Comparison of ENCODE assay signal across 15 cellular contexts in the genomic region with DNA sequence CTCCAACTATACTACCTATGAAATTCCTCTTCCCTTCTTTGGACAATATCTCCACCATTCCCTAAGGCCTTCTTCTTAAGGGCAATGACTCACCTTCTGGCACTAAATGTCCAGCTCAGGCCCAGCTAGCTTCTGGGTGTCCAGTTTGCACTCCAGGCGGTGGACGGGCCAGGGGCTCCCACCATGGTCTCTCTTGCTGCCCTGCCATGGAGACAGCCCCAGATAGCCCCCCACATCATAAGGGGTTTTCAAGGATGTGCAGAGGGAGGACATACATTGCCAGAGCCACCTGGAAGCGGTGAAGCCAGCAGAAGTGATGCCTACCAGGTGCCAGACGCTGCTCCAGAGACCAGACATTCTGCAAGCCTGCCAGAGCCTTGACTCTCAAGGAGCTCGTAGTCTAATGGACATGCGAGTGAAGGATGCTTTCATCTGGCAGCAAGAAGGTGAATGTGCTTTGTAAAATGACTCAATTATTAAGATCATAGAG. TPM values are rescaled to one million over a fixed set of nuclear protein-coding genes. Genes with fewer than 3 reads are reported as not detected.
A peak's percentile ranks its signal among the peaks of the same experiment; 100 is the strongest.
DNase-seq lines count a peak whose midpoint lies in the region; ATAC-seq, FAIRE-seq and TF ChIP-seq lines count a peak whose summit lies in the region.
"Had no signal": no experiment of that assay in that cellular context is flagged by ENCODE, and none has a peak within 500 bp of the region (broad histone marks: within the 10 kb centered on the region; RNA-seq: fewer than 3 reads in every experiment).

No MANE protein-coding gene starts in this region.

- no peak for TF ChIP-seq POLR2A in IMR-90 (IDR thresholded peaks at IDR 0.05; ENCODE audit: low read depth, low read length)

- no peak; the same call in 1 of the 2 replicates for ATAC-seq in IMR-90 (ENCODE audit: low read depth)
- peak; percentile 44 to 56 (median 47) for ATAC-seq in pancreas
- ATAC-seq: natural killer cell, WTC11 had no signal

- H2AFZ ChIP-seq in IMR-90 (replicated peaks; ENCODE audit: low read length, poor library complexity) = peak overlapping the region; percentile 69

- peaks cover 26% of the 10 kb centered on the region; the same call in 1 of the 2 replicates for H3K9me1 ChIP-seq in IMR-90 (ENCODE audit: insufficient read depth, low read length)

- peak overlapping the region; percentile 67 for H3K4ac ChIP-seq in IMR-90 (ENCODE audit: low read depth, low read length)

- peak overlapping the region; percentile 79; the same call in 1 of the 2 replicates for H2AK5ac ChIP-seq in IMR-90 (ENCODE audit: low read depth, low read length)

- DNase-seq in AG04450 (ENCODE audit: low read depth, low spot score) (no peak), IMR-90 (peak; percentile 51), epithelial cell of prostate (ENCODE audit: low read depth, low spot score) (no peak), pancreas (peak in 4 of 6 donors; percentile 27 to 48 (median 38)), epidermal melanocyte (ENCODE audit: insufficient read length, low spot score) (no peak), NCI-H510A (lab: John Stamatoyannopoulos, UW) (no peak), NCI-H2171 treated with DMSO at 0.1 percent for 48 hours (lab: John Stamatoyannopoulos, UW) (no peak), hepatic stellate cell (ENCODE audit: low spot score) (no peak)
- DNase-seq: CD8-positive, alpha-beta memory T cell; natural killer cell; NCI-H1436 treated with DMSO at 0.1 percent for 48 hours; stimulated activated CD4-positive, alpha-beta T cell treated with anti-CD3 and anti-CD28 coated beads, Interleukin-4, amount 100 ng/mL, for 1 hour; testis had no signal

- no peak overlapping the region for H3K9ac ChIP-seq in IMR-90 (ENCODE audit: low read depth, low read length)

- H3K4me2 ChIP-seq in IMR-90 (ENCODE audit: low read depth, low read length) = no peak overlapping the region

- POLR2A ChIA-PET in AG04450 (lab: Yijun Ruan, JAX) = no interaction called here
- POLR2A ChIA-PET in IMR-90 (lab: Charles Lee; ENCODE audit: unreplicated experiment) = no interaction called here

- H3K18ac ChIP-seq in IMR-90 (ENCODE audit: low read depth, low read length) = no peak overlapping the region

- peak overlapping the region; percentile 8; the same call in 1 of the 2 replicates for H4K91ac ChIP-seq in IMR-90 (ENCODE audit: insufficient read depth, low read depth, low read length)

- CTCF ChIA-PET in AG04450 (lab: Charles Lee) (no interaction called here), IMR-90 (lab: Yijun Ruan, JAX) (no interaction called here)

- H4K5ac ChIP-seq in IMR-90 (ENCODE audit: low read depth, low read length) = no peak overlapping the region

- H3K36me3 ChIP-seq in IMR-90 (ENCODE audit: control insufficient read depth, insufficient read depth, low read length) = no peaks in the 10 kb centered on the region
- H3K36me3 ChIP-seq in pancreas = no peaks in the 10 kb centered on the region

- H3K14ac ChIP-seq in IMR-90 (replicated peaks; ENCODE audit: low read depth, low read length) = peak overlapping the region; percentile 63; the same call in 1 of the 2 replicates

- peak overlapping the region; percentile 61 for H2BK20ac ChIP-seq in IMR-90 (ENCODE audit: low read depth, low read length)

- no CpG with 5 or more reads among the region's 6 CpGs for WGBS in IMR-90 (ENCODE audit: extremely low coverage in 2 of 2, insufficient read length in 1 of 2), 2 experiments
- 49 to 63% methylated on average over 6 of the region's 6 CpGs for WGBS in pancreas, 2 donors

- peak overlapping the region; percentile 39 for H2AK9ac ChIP-seq in IMR-90 (replicated peaks; ENCODE audit: low read depth, low read length, poor library complexity)

- no peak overlapping the region for H4K8ac ChIP-seq in IMR-90 (ENCODE audit: low read depth in 2 of 2, low read length in 2 of 2)

- no peaks in the 10 kb centered on the region for H3K9me3 ChIP-seq in AG04450 (ENCODE audit: control insufficient read depth, insufficient read depth, low read length)
- no peaks in the 10 kb centered on the region for H3K9me3 ChIP-seq in IMR-90 (ENCODE audit: control insufficient read depth, insufficient read depth, low read length)
- no peaks in the 10 kb centered on the region for H3K9me3 ChIP-seq in pancreas
- H3K9me3 ChIP-seq: testis had no signal

- peak overlapping the region; percentile 21 for H2BK5ac ChIP-seq in IMR-90 (ENCODE audit: low read depth, low read length, poor library complexity, severe bottlenecking)

- intact Hi-C loops in IMR-90 (cut with micrococcal nuclease) = no loop called here
- intact Hi-C loops in pancreas (cut with DNase I) = no loop called here

- no peak for FAIRE-seq in pancreas (lab: Jason Lieb, UNC)
- FAIRE-seq: GM12892 had no signal

- no TSS peak for BruUV-seq in IMR-90 (replicated peaks; lab: Mats Ljungman, UMichigan)

- no peak for TF ChIP-seq RAD21 in IMR-90 (IDR thresholded peaks at IDR 0.05; ENCODE audit: low read length)

- H3K27me3 ChIP-seq in AG04450 (ENCODE audit: control insufficient read depth, insufficient read depth, low read length) (peaks cover 7% of the 10 kb centered on the region), IMR-90 (ENCODE audit: control insufficient read depth, insufficient read depth, low read length) (no peaks in the 10 kb centered on the region), pancreas (no peaks in the 10 kb centered on the region)
- H3K27me3 ChIP-seq: testis had no signal

- no peak overlapping the region; the same call in 2 of the 3 replicates for H2BK15ac ChIP-seq in IMR-90 (ENCODE audit: low read depth, low read length)

- dilution Hi-C loops in IMR-90 (cut with HindIII; ENCODE audit: low sequenced_read_pairs, unreplicated experiment) = no loop called here

- no peak overlapping the region for H3K4me3 ChIP-seq in AG04450 (ENCODE audit: low read depth, low read length)
- no peak overlapping the region for H3K4me3 ChIP-seq in IMR-90 (ENCODE audit: insufficient read depth, low read depth, low read length)
- no peak overlapping the region for H3K4me3 ChIP-seq in pancreas
- H3K4me3 ChIP-seq: testis had no signal

- peak overlapping the region; percentile 47 for H2BK120ac ChIP-seq in IMR-90 (ENCODE audit: low read depth, low read length)

- 0 out of 2 replicates have a peak overlapping the region, but pooled peaks have one; percentile 17 for H3K23ac ChIP-seq in IMR-90 (ENCODE audit: low read depth, low read length)

- H3K27ac ChIP-seq in AG04450 (ENCODE audit: low read depth, low read length) (peak overlapping the region; percentile 73), IMR-90 (ENCODE audit: insufficient read depth, low read length) (0 out of 2 replicates have a peak overlapping the region, but pooled peaks have one; percentile 3), epithelial cell of prostate (peak overlapping the region; percentile 56), pancreas (peak overlapping the region; percentile 70 to 94 (median 90))

- H3K79me1 ChIP-seq in IMR-90 (ENCODE audit: low read depth in 1 of 2, low read length in 2 of 2) = no peaks in the 10 kb centered on the region; a peak in 1 of 4 replicates

- H3K56ac ChIP-seq in IMR-90 (ENCODE audit: extremely low read depth, insufficient read depth, low read length) = no peak overlapping the region

- no peak for TF ChIP-seq CTCF in AG04450 (IDR thresholded peaks at IDR 0.05; ENCODE audit: low read depth, low read length)
- TF ChIP-seq CTCF in IMR-90 (conservative IDR thresholded peaks at IDR 0.05; ENCODE audit: low read depth, low read length) = no peak
- TF ChIP-seq CTCF in pancreas (IDR thresholded peaks at IDR 0.05) = no peak

- H4K20me1 ChIP-seq in IMR-90 (ENCODE audit: insufficient read depth, low read length) = peaks cover 5% of the 10 kb centered on the region; the same call in 1 of the 2 replicates

- in situ Hi-C loops in IMR-90 (cut with MboI; ENCODE audit: low sequenced_read_pairs) = no loop called here

- H3K4me1 ChIP-seq in IMR-90 (ENCODE audit: control insufficient read depth, insufficient read depth, low read length) = peaks cover 24% of the 10 kb centered on the region
- peaks cover 28 to 44% (median 28%) of the 10 kb centered on the region in 3 donors for H3K4me1 ChIP-seq in pancreas

TF ChIP-seq in IMR-90, 13 proteins besides CTCF, POLR2A, EP300 and RAD21 (continues in another document):
- no peak for TF ChIP-seq FOS (IDR thresholded peaks at IDR 0.05; ENCODE audit: low read depth, low read length)
- no peak for TF ChIP-seq USF2 (IDR thresholded peaks at IDR 0.05; ENCODE audit: low read depth, low read length)
- no peak for TF ChIP-seq CHD1 (IDR thresholded peaks at IDR 0.05; ENCODE audit: low read depth, low read length)
- no peak for TF ChIP-seq RFX5 (IDR thresholded peaks at IDR 0.05; ENCODE audit: low read depth, low read length)
- no peak for TF ChIP-seq MAZ (IDR thresholded peaks at IDR 0.05; ENCODE audit: borderline replicate concordance, low read depth, low read length)
- no peak for TF ChIP-seq MAFK (IDR thresholded peaks at IDR 0.05; ENCODE audit: low read depth, low read length)
- TF ChIP-seq BHLHE40 (IDR thresholded peaks at IDR 0.05; ENCODE audit: low read depth, low read length) = no peak
- no peak for TF ChIP-seq NFE2L2 (IDR thresholded peaks at IDR 0.05; ENCODE audit: low read depth, low read length)
- TF ChIP-seq, protein P1, sequence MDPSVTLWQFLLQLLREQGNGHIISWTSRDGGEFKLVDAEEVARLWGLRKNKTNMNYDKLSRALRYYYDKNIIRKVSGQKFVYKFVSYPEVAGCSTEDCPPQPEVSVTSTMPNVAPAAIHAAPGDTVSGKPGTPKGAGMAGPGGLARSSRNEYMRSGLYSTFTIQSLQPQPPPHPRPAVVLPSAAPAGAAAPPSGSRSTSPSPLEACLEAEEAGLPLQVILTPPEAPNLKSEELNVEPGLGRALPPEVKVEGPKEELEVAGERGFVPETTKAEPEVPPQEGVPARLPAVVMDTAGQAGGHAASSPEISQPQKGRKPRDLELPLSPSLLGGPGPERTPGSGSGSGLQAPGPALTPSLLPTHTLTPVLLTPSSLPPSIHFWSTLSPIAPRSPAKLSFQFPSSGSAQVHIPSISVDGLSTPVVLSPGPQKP (IDR thresholded peaks at IDR 0.05; ENCODE audit: borderline replicate concordance, low read depth, low read length) = no peak
- no peak for TF ChIP-seq CEBPB (IDR thresholded peaks at IDR 0.05; ENCODE audit: low read depth, low read length)

RNA-seq across cellular contexts. Expression of gene C1orf198, which starts 43.7 kb away (rescaled TPM):
- 52.7 and 54.4 TPM in 2 replicates for polyA plus RNA-seq in AG04450 (2011; rRNA removed)
- 57.9 and 74.8 TPM in 2 replicates for polyA minus RNA-seq in AG04450 (2011; rRNA and poly(A)+ RNA removed)
- 74.4 and 76.2 TPM in 2 replicates for total RNA-seq in IMR-90 (2012; rRNA removed)
- 63.9 and 67.4 TPM in 2 replicates for polyA plus RNA-seq in IMR-90 (2012; rRNA removed)
- polyA plus RNA-seq in IMR-90 (2012; cell fraction: cytosol; rRNA removed) = 33.0 and 75.6 TPM in 2 replicates
- polyA plus RNA-seq in IMR-90 (2012; cell fraction: nucleus; rRNA removed; ENCODE audit: low replicate concordance) = 260 and 261 TPM in 2 replicates
- 10 to 100 TPM; 17.7 to 35.3 (median 22.2) TPM for total RNA-seq in pancreas
- 10 to 100 TPM; 16.5 to 19.4 TPM for polyA plus RNA-seq in pancreas

Comparison
In these comparisons a context has a peak if more than half of its experiments do, and no peak if none do; other contexts are left out.
1. DNase-seq: peak in IMR-90 (single experiment) and pancreas (4 of 6); none in AG04450 (single experiment), epithelial cell of prostate (single experiment), epidermal melanocyte (single experiment), NCI-H510A (single experiment), NCI-H2171 treated with DMSO at 0.1 percent for 48 hours (single experiment) and hepatic stellate cell (single experiment).
2. H3K27ac ChIP-seq: peak in every context shown above with its lines; median percentile 90 in pancreas; 73 in AG04450; 56 in epithelial cell of prostate; 3 in IMR-90.